ENCODE assay signal across 8 cellular contexts in genomic region chr4:140252144-140252741, GRCh38.
DNase-seq lines count a peak whose midpoint lies in the region; ATAC-seq and TF ChIP-seq lines count a peak whose summit lies in the region.

No MANE protein-coding gene starts in this region.

- DNase-seq in COR-L47 (lab: John Stamatoyannopoulos, UW) (peak; percentile 80), HT1080 (ENCODE audit: low read depth) (peak; percentile 42), neural crest cell (ENCODE audit: low read depth, low spot score) (peak; percentile 17), HK-2 (ENCODE audit: unreplicated experiment) (no peak)

- H3K4me3 Mint-ChIP-seq in neural crest cell = peak overlapping the region; percentile 82

- H3K27me3 Mint-ChIP-seq in neural crest cell (ENCODE audit: low read depth) = no peaks in the 10 kb centered on the region

- peak overlapping the region; percentile 90 for H3K27ac Mint-ChIP-seq in neural crest cell (ENCODE audit: unreplicated experiment)

- no peaks in the 10 kb centered on the region for H3K36me3 Mint-ChIP-seq in neural crest cell (ENCODE audit: low read depth)

- no peaks in the 10 kb centered on the region for H3K9me3 Mint-ChIP-seq in neural crest cell

- peak; percentile 38 for ATAC-seq in SK-N-SH treated with all-trans-retinoic acid at 6 μM for 48 hours
- ATAC-seq in esophagus mucosa = peak; percentile 22
- ATAC-seq in GM21786 (IDR thresholded peaks at IDR 0.05; ENCODE audit: unreplicated experiment) = no peak
- no peak for ATAC-seq in HG03354 (IDR thresholded peaks at IDR 0.05; ENCODE audit: poor library complexity, severe bottlenecking, unreplicated experiment)

- H3K4me1 Mint-ChIP-seq in neural crest cell = peaks cover 67% of the 10 kb centered on the region

- no peak for TF ChIP-seq CTCF in neural crest cell (conservative IDR thresholded peaks at IDR 0.05)

TF ChIP-seq in SK-N-SH treated with all-trans-retinoic acid at 6 μM for 48 hours, 23 proteins besides CTCF, POLR2A, EP300 and RAD21:
- TF ChIP-seq ZNF565 (CRISPR knock-in tag; conservative IDR thresholded peaks at IDR 0.05; ENCODE audit: low read depth) = no peak
- TF ChIP-seq RARB (CRISPR knock-in tag; IDR thresholded peaks at IDR 0.05) = no peak
- no peak for TF ChIP-seq ESRRG (CRISPR knock-in tag; IDR thresholded peaks at IDR 0.05)
- no peak for TF ChIP-seq CREB5 (CRISPR knock-in tag; IDR thresholded peaks at IDR 0.05; ENCODE audit: low read depth)
- no peak for TF ChIP-seq ZNF8 (CRISPR knock-in tag; IDR thresholded peaks at IDR 0.05)
- TF ChIP-seq CSDC2 (CRISPR knock-in tag; IDR thresholded peaks at IDR 0.05) = no peak
- no peak for TF ChIP-seq PATZ1 (CRISPR knock-in tag; IDR thresholded peaks at IDR 0.05; ENCODE audit: borderline replicate concordance)
- TF ChIP-seq OSR1 (CRISPR knock-in tag; IDR thresholded peaks at IDR 0.05) = no peak
- no peak for TF ChIP-seq SNAI2 (CRISPR knock-in tag; IDR thresholded peaks at IDR 0.05)
- TF ChIP-seq BACH2 (CRISPR knock-in tag; IDR thresholded peaks at IDR 0.05; ENCODE audit: borderline replicate concordance) = no peak
- TF ChIP-seq ZFP30 (CRISPR knock-in tag; IDR thresholded peaks at IDR 0.05) = no peak
- no peak for TF ChIP-seq POU6F1 (CRISPR knock-in tag; IDR thresholded peaks at IDR 0.05; ENCODE audit: borderline replicate concordance, low read depth)
- no peak for TF ChIP-seq GLIS3 (CRISPR knock-in tag; IDR thresholded peaks at IDR 0.05)
- no peak for TF ChIP-seq TSHZ2 (CRISPR knock-in tag; IDR thresholded peaks at IDR 0.05)
- TF ChIP-seq TCF4 (CRISPR knock-in tag; IDR thresholded peaks at IDR 0.05; ENCODE audit: borderline replicate concordance) = no peak
- no peak for TF ChIP-seq CSRNP3 (CRISPR knock-in tag; IDR thresholded peaks at IDR 0.05)
- no peak for TF ChIP-seq ARNTL (CRISPR knock-in tag; IDR thresholded peaks at IDR 0.05; ENCODE audit: borderline replicate concordance, low read depth)
TF ChIP-seq in SK-N-SH treated with all-trans-retinoic acid at 6 μM for 48 hours: peak in this region for 0.

Comparison
In these comparisons a context has a peak if more than half of its experiments do, and no peak if none do; other contexts are left out.
1. ATAC-seq: peak in SK-N-SH treated with all-trans-retinoic acid at 6 μM for 48 hours (single experiment) and esophagus mucosa (single experiment); none in GM21786 (single experiment) and HG03354 (single experiment).